In the genomic region with DNA sequence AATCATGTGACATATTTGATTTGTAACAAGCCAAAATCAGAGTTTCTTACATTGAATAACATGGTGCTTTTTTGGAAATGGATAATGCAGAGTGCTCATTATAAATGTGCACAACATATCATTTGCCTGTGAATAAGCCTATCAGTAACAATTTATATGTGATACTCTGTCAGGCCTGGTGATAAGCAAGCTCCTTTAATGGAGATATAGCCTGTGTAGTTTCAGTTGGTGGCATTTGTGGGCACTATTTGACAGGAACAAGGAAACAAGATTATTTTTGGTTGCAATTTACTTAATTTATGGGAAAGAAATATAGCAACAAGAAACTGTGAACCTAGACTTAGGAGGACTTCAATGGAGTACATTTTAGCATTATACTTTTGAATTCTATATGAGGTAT, we compare ENCODE assay signal across 30 cellular contexts.
"Had no signal": no experiment of that assay in that cellular context is flagged by ENCODE, and none has a peak within 500 bp of the region (broad histone marks: within the 10 kb centered on the region; RNA-seq: fewer than 3 reads in every experiment).

No MANE protein-coding gene starts in this region.

- H3K27ac ChIP-seq: brain microvascular endothelial cell, colonic mucosa, VCaP had no signal

- H3K9me3 ChIP-seq: colonic mucosa had no signal

- H3K36me3 ChIP-seq: brain microvascular endothelial cell, colonic mucosa had no signal

- H3K4me1 ChIP-seq: colonic mucosa had no signal

- ATAC-seq: activated CD8-positive, alpha-beta memory T cell treated with anti-CD3 and anti-CD28 coated beads, Interleukin-2, amount 10 ng/mL, durations not matched to agents 7 days and 5 days had no signal

- H3K27me3 ChIP-seq: brain microvascular endothelial cell, colonic mucosa had no signal

- DNase-seq: activated B cell treated with CpG ODN at 0.5 μM for 24 hours; activated CD4-positive, alpha-beta memory T cell treated with anti-CD3 and anti-CD28 coated beads, Interleukin-2, amount 10 ng/mL, durations not matched to agents 7 days and 5 days; activated CD4-positive, alpha-beta T cell treated with anti-CD3 and anti-CD28 coated beads for 48 hours; activated CD4-positive, CD25-positive, alpha-beta regulatory T cell treated with anti-CD3 and anti-CD28 coated beads, Interleukin-2, amount 50 U/mL, for 72 hours; activated CD8-positive, alpha-beta memory T cell treated with anti-CD3 and anti-CD28 coated beads for 24 hours; activated CD8-positive, alpha-beta memory T cell treated with anti-CD3 and anti-CD28 coated beads, Interleukin-2, amount 10 ng/mL, durations not matched to agents 7 days and 5 days; activated CD8-positive, alpha-beta memory T cell treated with anti-CD3 and anti-CD28 coated beads, Interleukin-2, amount 50 U/mL, for 48 hours; activated effector memory CD4-positive, alpha-beta T cell treated with Interleukin-2 at 50 U/mL for 16 hours; activated naive CD4-positive, alpha-beta T cell treated with anti-CD3 and anti-CD28 coated beads, Interleukin-2, amount 10 ng/mL, durations not matched to agents 7 days and 5 days; activated T-cell treated with anti-CD3 and anti-CD28 coated beads, Interleukin-2, amount 50 U/mL, for 48 hours; amniotic stem cell; aorta; brain microvascular endothelial cell; colonic mucosa; Kasumi-1; KG1; MM.1S; MV-4-11; NCI-H1092; NCI-H1436 treated with DMSO at 0.1 percent for 48 hours; NCI-H1694 treated with DMSO at 0.1 percent for 48 hours; NCI-H2029; NCI-H345; NCI-H524 treated with DMSO at 0.1 percent for 48 hours; Right ventricle myocardium superior; SW 1271; T-helper 1 cell; T-helper 2 cell; T1000 had no signal

- H3K4me3 ChIP-seq: colonic mucosa had no signal
